In genomic region chr21:28110074-28110473, GRCh38 we compare ENCODE assay signal across 15 cellular contexts.
DNase-seq lines count a peak whose midpoint lies in the region; ATAC-seq and TF ChIP-seq lines count a peak whose summit lies in the region.
"Had no signal": no experiment of that assay in that cellular context is flagged by ENCODE, and none has a peak within 500 bp of the region (broad histone marks: within the 10 kb centered on the region; RNA-seq: fewer than 3 reads in every experiment).

No MANE protein-coding gene starts in this region.

- no peaks in the 10 kb centered on the region for H4K20me1 ChIP-seq in IMR-90 (ENCODE audit: insufficient read depth, low read length)

- H3K9me3 ChIP-seq in IMR-90 (ENCODE audit: control insufficient read depth, insufficient read depth, low read length) = 0 out of 2 replicates have a peak, but pooled peaks cover 2% of the 10 kb centered on the region
- peaks cover 0 to 6% (median 0%) of the 10 kb centered on the region in 3 donors for H3K9me3 ChIP-seq in gastroesophageal sphincter
- no peaks in the 10 kb centered on the region for H3K9me3 ChIP-seq in vagina
- H3K9me3 ChIP-seq: A549 had no signal

- peak overlapping the region; percentile 99 for H3K18ac ChIP-seq in IMR-90 (ENCODE audit: low read depth, low read length)

- H3K4me3 ChIP-seq in IMR-90 (ENCODE audit: insufficient read depth, low read depth, low read length) = no peak overlapping the region
- no peak overlapping the region for H3K4me3 ChIP-seq in gastroesophageal sphincter
- no peak overlapping the region for H3K4me3 ChIP-seq in rectal smooth muscle tissue (ENCODE audit: low read length)
- no peak overlapping the region for H3K4me3 ChIP-seq in vagina
- H3K4me3 ChIP-seq: A549 had no signal

- H2BK120ac ChIP-seq in IMR-90 (ENCODE audit: low read depth, low read length) = peak overlapping the region; percentile 92

- H2AK5ac ChIP-seq in IMR-90 (ENCODE audit: low read depth, low read length) = peak overlapping the region; percentile 94

- H2AK9ac ChIP-seq in IMR-90 (replicated peaks; ENCODE audit: low read depth, low read length, poor library complexity) = no peak overlapping the region

- BruUV-seq in IMR-90 (replicated peaks; lab: Mats Ljungman, UMichigan) = no TSS peak

- intact Hi-C loops in IMR-90 (cut with micrococcal nuclease) = loop anchor here (5.0 to 10.0 kb wide), 2 partner anchors 45 to 227 kb away; no protein-coding TSS in a partner anchor
- intact Hi-C loops in vagina (cut with DNase I) = no loop called here

- H3K27me3 ChIP-seq in IMR-90 (ENCODE audit: control insufficient read depth, insufficient read depth, low read length) (no peaks in the 10 kb centered on the region), gastroesophageal sphincter (no peaks in the 10 kb centered on the region), rectal smooth muscle tissue (ENCODE audit: control insufficient read depth, insufficient read depth, low read length) (no peaks in the 10 kb centered on the region), vagina (no peaks in the 10 kb centered on the region)

- no peak overlapping the region for H2AFZ ChIP-seq in IMR-90 (replicated peaks; ENCODE audit: low read length, poor library complexity)

- dilution Hi-C loops in IMR-90 (cut with HindIII; ENCODE audit: low sequenced_read_pairs, unreplicated experiment) = no loop called here

- peaks cover 8% of the 10 kb centered on the region; the same call in 1 of the 2 replicates for H3K9me1 ChIP-seq in IMR-90 (ENCODE audit: insufficient read depth, low read length)

- no peak for TF ChIP-seq EP300 in gastroesophageal sphincter (IDR thresholded peaks at IDR 0.05)

- WGBS in IMR-90 (ENCODE audit: extremely low coverage in 2 of 2, insufficient read length in 1 of 2), 2 experiments = no CpG with 5 or more reads among the region's 1 CpG
- 89 to 100% methylated on average over 1 of the region's 1 CpG for WGBS in gastroesophageal sphincter (ENCODE audit: low coverage in 1 of 2), 2 donors

- peak overlapping the region in 1 of 2 experiments; percentile 66; a peak in 2 of 4 replicates for H4K8ac ChIP-seq in IMR-90 (ENCODE audit: low read depth in 2 of 2, low read length in 2 of 2)

- in situ Hi-C loops in IMR-90 (cut with MboI; ENCODE audit: low sequenced_read_pairs) = no loop called here

- peaks cover 4% of the 10 kb centered on the region; the same call in 1 of the 2 replicates for H3K4me1 ChIP-seq in IMR-90 (ENCODE audit: control insufficient read depth, insufficient read depth, low read length)
- peaks cover 3 to 34% (median 4%) of the 10 kb centered on the region in 3 donors for H3K4me1 ChIP-seq in gastroesophageal sphincter
- H3K4me1 ChIP-seq in rectal smooth muscle tissue (ENCODE audit: control insufficient read depth, insufficient read depth, low read length) = peaks cover 9% of the 10 kb centered on the region
- H3K4me1 ChIP-seq in vagina = no peaks in the 10 kb centered on the region
- H3K4me1 ChIP-seq: A549 had no signal

- H2BK5ac ChIP-seq in IMR-90 (ENCODE audit: low read depth, low read length, poor library complexity, severe bottlenecking) = peak overlapping the region; percentile 33

- peak overlapping the region; percentile 87 for H3K4ac ChIP-seq in IMR-90 (ENCODE audit: low read depth, low read length)

- peak overlapping the region; percentile 32; the same call in 1 of the 2 replicates for H3K56ac ChIP-seq in IMR-90 (ENCODE audit: extremely low read depth, insufficient read depth, low read length)

- DNase-seq in IMR-90 = no peak
- no peak for DNase-seq in vagina (ENCODE audit: extremely low spot score in 2 of 2)
- DNase-seq: CD8-positive, alpha-beta T cell; COR-L47; DMS153; DND-41; GDM1; HCEC 1CT; HFFc6 had no signal

- CTCF ChIA-PET in IMR-90 (lab: Yijun Ruan, JAX) = no interaction called here

- H2BK20ac ChIP-seq in IMR-90 (ENCODE audit: low read depth, low read length) = peak overlapping the region; percentile 96

- H3K9ac ChIP-seq in IMR-90 (ENCODE audit: low read depth, low read length) = no peak overlapping the region; the same call in 1 of the 2 replicates
- H3K9ac ChIP-seq in rectal smooth muscle tissue (ENCODE audit: low read length) = no peak overlapping the region

- no peaks in the 10 kb centered on the region for H3K79me1 ChIP-seq in IMR-90 (ENCODE audit: low read depth in 1 of 2, low read length in 2 of 2)

- H3K4me2 ChIP-seq in IMR-90 (ENCODE audit: low read depth, low read length) = no peak overlapping the region
- H3K4me2 ChIP-seq: A549 had no signal

- no peaks in the 10 kb centered on the region for H3K36me3 ChIP-seq in IMR-90 (ENCODE audit: control insufficient read depth, insufficient read depth, low read length)
- H3K36me3 ChIP-seq in gastroesophageal sphincter = no peaks in the 10 kb centered on the region
- H3K36me3 ChIP-seq in rectal smooth muscle tissue (ENCODE audit: control insufficient read depth, insufficient read depth, low read length) = no peaks in the 10 kb centered on the region
- H3K36me3 ChIP-seq in vagina = no peaks in the 10 kb centered on the region

- H3K14ac ChIP-seq in IMR-90 (replicated peaks; ENCODE audit: low read depth, low read length) = peak overlapping the region; percentile 86

- H4K91ac ChIP-seq in IMR-90 (ENCODE audit: insufficient read depth, low read depth, low read length) = peak overlapping the region; percentile 70

- TF ChIP-seq CTCF in IMR-90 (conservative IDR thresholded peaks at IDR 0.05; ENCODE audit: low read depth, low read length) (no peak), gastroesophageal sphincter (IDR thresholded peaks at IDR 0.05) (no peak), vagina (IDR thresholded peaks at IDR 0.05) (no peak)

- POLR2A ChIA-PET in IMR-90 (lab: Charles Lee; ENCODE audit: unreplicated experiment) = no interaction called here

- H3K27ac ChIP-seq in IMR-90 (ENCODE audit: insufficient read depth, low read length) (peak overlapping the region; percentile 92; the same call in 1 of the 2 replicates), gastroesophageal sphincter (peak overlapping the region; percentile 8 to 74 (median 62)), rectal smooth muscle tissue (ENCODE audit: low read depth, low read length) (peak overlapping the region; percentile 10), vagina (peak overlapping the region; percentile 37)
- H3K27ac ChIP-seq: A549 had no signal

- H2BK15ac ChIP-seq in IMR-90 (ENCODE audit: low read depth, low read length) = peak overlapping the region; percentile 99; the same call in 2 of the 3 replicates

- ATAC-seq in IMR-90 (ENCODE audit: low read depth) (no peak), gastroesophageal sphincter (no peak), HG03196 (IDR thresholded peaks at IDR 0.05; ENCODE audit: unreplicated experiment) (no peak), HG03432 (IDR thresholded peaks at IDR 0.05; ENCODE audit: unreplicated experiment) (no peak), GM19351 (IDR thresholded peaks at IDR 0.05; ENCODE audit: unreplicated experiment) (no peak)
- ATAC-seq: A549; CD8-positive, alpha-beta T cell had no signal

- H4K5ac ChIP-seq in IMR-90 (ENCODE audit: low read depth, low read length) = peak overlapping the region; percentile 99

- TF ChIP-seq POLR2A in IMR-90 (IDR thresholded peaks at IDR 0.05; ENCODE audit: low read depth, low read length) (no peak), gastroesophageal sphincter (IDR thresholded peaks at IDR 0.05) (no peak), vagina (IDR thresholded peaks at IDR 0.05) (no peak)

- no peak for TF ChIP-seq RAD21 in IMR-90 (IDR thresholded peaks at IDR 0.05; ENCODE audit: low read length)

- H3K23ac ChIP-seq in IMR-90 (ENCODE audit: low read depth, low read length) = peak overlapping the region; percentile 68; the same call in 1 of the 2 replicates

TF ChIP-seq in IMR-90, 13 proteins besides CTCF, POLR2A, EP300 and RAD21:
- TF ChIP-seq CEBPB (IDR thresholded peaks at IDR 0.05; ENCODE audit: low read depth, low read length) = no peak
- no peak for TF ChIP-seq RCOR1 (IDR thresholded peaks at IDR 0.05; ENCODE audit: insufficient replicate concordance, low read length)
- TF ChIP-seq USF2 (IDR thresholded peaks at IDR 0.05; ENCODE audit: low read depth, low read length) = no peak
- no peak for TF ChIP-seq SMC3 (IDR thresholded peaks at IDR 0.05; ENCODE audit: low read depth, low read length)
- TF ChIP-seq MAFK (IDR thresholded peaks at IDR 0.05; ENCODE audit: low read depth, low read length) = no peak
- no peak for TF ChIP-seq NFE2L2 (IDR thresholded peaks at IDR 0.05; ENCODE audit: low read depth, low read length)
- TF ChIP-seq MXI1 (IDR thresholded peaks at IDR 0.05; ENCODE audit: borderline replicate concordance, low read depth, low read length) = no peak
- TF ChIP-seq ELK1 (IDR thresholded peaks at IDR 0.05; ENCODE audit: borderline replicate concordance, low read depth, low read length) = no peak

Comparison
In these comparisons a context has a peak if more than half of its experiments do, and no peak if none do; other contexts are left out.
1. H3K27ac ChIP-seq: peak in every context shown above with its lines; median percentile 92 in IMR-90; 62 in gastroesophageal sphincter; 37 in vagina; 10 in rectal smooth muscle tissue.